In genomic region chr9:7121055-7121454, GRCh38 we compare ENCODE assay signal across 9 cellular contexts.
DNase-seq lines count a peak whose midpoint lies in the region; ATAC-seq and TF ChIP-seq lines count a peak whose summit lies in the region.
"Had no signal": no experiment of that assay in that cellular context is flagged by ENCODE, and none has a peak within 500 bp of the region (broad histone marks: within the 10 kb centered on the region; RNA-seq: fewer than 3 reads in every experiment).

No MANE protein-coding gene starts in this region.

- H2AFZ ChIP-seq in PC-9: no peak overlapping the region

- H4K20me1 ChIP-seq in PC-9 (ENCODE audit: insufficient read depth): no peaks in the 10 kb centered on the region

- no peaks in the 10 kb centered on the region for H3K36me3 ChIP-seq in CD4-positive, alpha-beta memory T cell (ENCODE audit: insufficient read depth, low read length)
- H3K36me3 ChIP-seq in PC-9 (ENCODE audit: low read depth): no peaks in the 10 kb centered on the region

- ATAC-seq in GM18499 (IDR thresholded peaks at IDR 0.05; ENCODE audit: insufficient read depth, unreplicated experiment): peak; percentile 39
- peak; percentile 61 for ATAC-seq in GM21526 (IDR thresholded peaks at IDR 0.05; ENCODE audit: low FRiP score, unreplicated experiment)
- peak; percentile 26 for ATAC-seq in HG03558 (IDR thresholded peaks at IDR 0.05; ENCODE audit: extremely low read depth, unreplicated experiment)
- peak; percentile 21 for ATAC-seq in left colon

- TF ChIP-seq CTCF in PC-9 (conservative IDR thresholded peaks at IDR 0.05): no peak

- H3K27ac ChIP-seq in CD4-positive, alpha-beta memory T cell (ENCODE audit: low read depth, low read length): no peak overlapping the region
- no peak overlapping the region for H3K27ac ChIP-seq in PC-9
- no peak overlapping the region for H3K27ac ChIP-seq in substantia nigra (ENCODE audit: low read depth, low read length, poor library complexity, severe bottlenecking)

- H3K27me3 Mint-ChIP-seq in CD4-positive, alpha-beta memory T cell: no peaks in the 10 kb centered on the region

- POLR2A ChIA-PET in CD4-positive, alpha-beta memory T cell (lab: Charles Lee; ENCODE audit: partially characterized antibody): no interaction called here
- POLR2A ChIA-PET in PC-9 (lab: Charles Lee; ENCODE audit: unreplicated experiment): interaction anchor here (0.6 kb wide), 1 partner anchor 114 kb away, joined by 3 read pairs; no protein-coding TSS in a partner anchor

- no peaks in the 10 kb centered on the region for H3K9me3 Mint-ChIP-seq in CD4-positive, alpha-beta memory T cell

- peak overlapping the region in 2 of 7 donors; percentile 14 to 83 for H3K27ac Mint-ChIP-seq in CD4-positive, alpha-beta memory T cell

- H3K4me1 Mint-ChIP-seq in CD4-positive, alpha-beta memory T cell: peaks cover 17 to 54% (median 40%) of the 10 kb centered on the region in 4 donors

- CTCF ChIA-PET in CD4-positive, alpha-beta memory T cell (lab: Charles Lee; ENCODE audit: partially characterized antibody): no interaction called here
- CTCF ChIA-PET in PC-9 (lab: Charles Lee): no interaction called here

- intact Hi-C loops in left colon (cut with DNase I, micrococcal nuclease) (no loop called here), PC-9 (cut with micrococcal nuclease; ENCODE audit: unreplicated experiment) (no loop called here)
- intact Hi-C loops in CD4-positive, alpha-beta memory T cell (cut with micrococcal nuclease): no loop called here

- no peaks in the 10 kb centered on the region for H3F3A ChIP-seq in PC-9 (ENCODE audit: insufficient read depth, low read depth)

- DNase-seq in left colon (no peak), NCI-H2171 (lab: John Stamatoyannopoulos, UW) (no peak), PC-9 (no peak), substantia nigra (lab: John Stamatoyannopoulos, UW) (no peak)
- DNase-seq in CD4-positive, alpha-beta memory T cell: no peak
- DNase-seq: activated CD4-positive, alpha-beta T cell treated with anti-CD3 and anti-CD28 coated beads for 48 hours had no signal

- peaks cover 47 to 65% of the 10 kb centered on the region in 2 donors for H3K36me3 Mint-ChIP-seq in CD4-positive, alpha-beta memory T cell

- H3K27me3 ChIP-seq in CD4-positive, alpha-beta memory T cell (ENCODE audit: insufficient read depth, low read length): no peaks in the 10 kb centered on the region
- no peaks in the 10 kb centered on the region for H3K27me3 ChIP-seq in PC-9 (ENCODE audit: insufficient read depth, low read depth)

- H3K4me3 Mint-ChIP-seq in CD4-positive, alpha-beta memory T cell: peak overlapping the region in 1 of 8 donors; percentile 24

- no peak overlapping the region for H3K4me3 ChIP-seq in CD4-positive, alpha-beta memory T cell (ENCODE audit: low read length in 2 of 2)
- H3K4me3 ChIP-seq in PC-9: no peak overlapping the region

- no peaks in the 10 kb centered on the region for H3K9me2 ChIP-seq in PC-9 (ENCODE audit: insufficient read depth)

- no TSS peak for BruUV-seq in PC-9 (replicated peaks; lab: Mats Ljungman, UMichigan)

- H3K4me2 ChIP-seq in PC-9: no peak overlapping the region

- H3K4me1 ChIP-seq in CD4-positive, alpha-beta memory T cell (ENCODE audit: insufficient read depth, low read length): peaks cover 4% of the 10 kb centered on the region
- no peaks in the 10 kb centered on the region for H3K4me1 ChIP-seq in PC-9 (replicated peaks; ENCODE audit: insufficient read depth)

- no peaks in the 10 kb centered on the region for H3K79me2 ChIP-seq in PC-9 (ENCODE audit: low read depth)

- H3K9me3 ChIP-seq in CD4-positive, alpha-beta memory T cell (ENCODE audit: control insufficient read depth in 1 of 2, low read length in 2 of 2): no peaks in the 10 kb centered on the region
- H3K9me3 ChIP-seq in PC-9 (ENCODE audit: insufficient read depth, low read depth): no peaks in the 10 kb centered on the region
